ENCODE assay signal across 27 cellular contexts in genomic region chr13:45540864-45541263, GRCh38.
DNase-seq lines count a peak whose midpoint lies in the region; ATAC-seq, FAIRE-seq and TF ChIP-seq lines count a peak whose summit lies in the region.
"Had no signal": no experiment of that assay in that cellular context is flagged by ENCODE, and none has a peak within 500 bp of the region (broad histone marks: within the 10 kb centered on the region; RNA-seq: fewer than 3 reads in every experiment).

No MANE protein-coding gene starts in this region.

- no peaks in the 10 kb centered on the region for H3K79me2 ChIP-seq in HepG2 (ENCODE audit: insufficient read depth, low read length)

- TF ChIP-seq CTCF in HepG2 (CRISPR knock-in tag; IDR thresholded peaks at IDR 0.05) (no peak), right lobe of liver (IDR thresholded peaks at IDR 0.05) (no peak), bronchial epithelial cell (IDR thresholded peaks at IDR 0.05; ENCODE audit: insufficient read depth, low read length, severe bottlenecking) (no peak), epithelial cell of esophagus (IDR thresholded peaks at IDR 0.05; ENCODE audit: insufficient read depth, low read depth, low read length, missing control alignments) (no peak), pancreas (IDR thresholded peaks at IDR 0.05) (no peak)

- no peaks in the 10 kb centered on the region for H3K27me3 ChIP-seq in HepG2 (ENCODE audit: control insufficient read depth in 1 of 2, insufficient read depth in 2 of 2, low read length in 2 of 2)
- H3K27me3 ChIP-seq in right lobe of liver, result no peaks in the 10 kb centered on the region
- H3K27me3 ChIP-seq in bronchial epithelial cell (ENCODE audit: control insufficient read depth, insufficient read depth, low read length), result no peaks in the 10 kb centered on the region
- no peaks in the 10 kb centered on the region for H3K27me3 ChIP-seq in pancreas
- H3K27me3 ChIP-seq: BE2C, BLaER1 had no signal

- WGBS in HepG2 (ENCODE audit: low lambda C conversion rate), result 61% methylated on average over 8 of the region's 10 CpGs
- WGBS in right lobe of liver (ENCODE audit: insufficient coverage, low coverage, low lambda C conversion rate, missing lambda C conversion rate), result 75% methylated on average over 2 of the region's 10 CpGs
- WGBS in pancreas, 2 donors, result 87 to 89% methylated on average over 10 of the region's 10 CpGs

- no peak overlapping the region for H2AFZ ChIP-seq in HepG2 (ENCODE audit: low read length)

- intact Hi-C loops in HepG2 (cut with micrococcal nuclease; ENCODE audit: unreplicated experiment), result no loop called here
- intact Hi-C loops in right lobe of liver (cut with DNase I), result no loop called here
- intact Hi-C loops in pancreas (cut with DNase I), result no loop called here

- CTCF ChIA-PET in HepG2 (lab: Yijun Ruan, JAX; ENCODE audit: low intra/inter-chr PET ratio, low total read pairs), result no interaction called here

- POLR2A ChIA-PET in HepG2 (lab: Yijun Ruan, JAX), result no interaction called here

- H4K20me1 ChIP-seq in HepG2 (ENCODE audit: insufficient read depth, low read length), result no peaks in the 10 kb centered on the region
- H4K20me1 ChIP-seq: BLaER1 had no signal

- in situ Hi-C loops in HepG2 (cut with HindIII; ENCODE audit: extremely low pct_ligation_motif_present, low pct_unique_long_range_greater_than_20kb), result no loop called here

- no peak for FAIRE-seq in HepG2 (lab: Jason Lieb, UNC)
- peak; percentile 23 for FAIRE-seq in bronchial epithelial cell (lab: Jason Lieb, UNC)
- FAIRE-seq in pancreas (lab: Jason Lieb, UNC), result no peak
- FAIRE-seq: A204.1, GM12878, GM12892, GM18507 had no signal

- no peak for DNase-seq in HepG2 (ENCODE audit: low spot score)
- no peak for DNase-seq in right lobe of liver
- DNase-seq in bronchial epithelial cell (ENCODE audit: low read depth), result peak; percentile 36
- peak; percentile 35 for DNase-seq in epithelial cell of esophagus (ENCODE audit: low read depth)
- DNase-seq in SKM-1 (lab: John Stamatoyannopoulos, UW; ENCODE audit: unreplicated experiment), result no peak
- DNase-seq in pancreas, result no peak
- DNase-seq in MV-4-11 (lab: John Stamatoyannopoulos, UW), result no peak
- DNase-seq: 8988T; ACHN; BE2C; C1 segment of cervical spinal cord; CD4-positive, alpha-beta memory T cell; CD4-positive, CD25-positive, alpha-beta regulatory T cell; CD8-positive, alpha-beta memory T cell; COR-L47; DMS 273 treated with DMSO at 0.1 percent for 48 hours; DMS153; DMS53; DMS79; DND-41; EL; GDM1 had no signal

- ATAC-seq in HepG2 (no peak), right lobe of liver (no peak), pancreas (no peak)
- ATAC-seq: GM12878 had no signal

- TF ChIP-seq RAD21 in HepG2 (CRISPR knock-in tag; IDR thresholded peaks at IDR 0.05), result no peak

- no peak overlapping the region for H3K27ac ChIP-seq in HepG2 (ENCODE audit: extremely low read length, insufficient read depth, low read length)
- H3K27ac ChIP-seq in right lobe of liver, result no peak overlapping the region
- H3K27ac ChIP-seq in pancreas, result no peak overlapping the region
- H3K27ac ChIP-seq: BLaER1 had no signal

- no peak overlapping the region for H3K4me2 ChIP-seq in HepG2 (ENCODE audit: low read depth, low read length)
- H3K4me2 ChIP-seq: BLaER1 had no signal

- no peak for TF ChIP-seq EP300 in HepG2 (IDR thresholded peaks at IDR 0.05; ENCODE audit: low read depth in 2 of 2, low read length in 2 of 2)
- TF ChIP-seq EP300 in HepG2 (CRISPR knock-in tag; IDR thresholded peaks at IDR 0.05; ENCODE audit: borderline replicate concordance), result no peak

- H3K9ac ChIP-seq in HepG2 (ENCODE audit: insufficient read depth, low read depth, low read length), result no peak overlapping the region
- H3K9ac ChIP-seq: BLaER1 had no signal

- H3K4me1 ChIP-seq in HepG2 (ENCODE audit: insufficient read depth, low read length) (no peaks in the 10 kb centered on the region), right lobe of liver (no peaks in the 10 kb centered on the region), pancreas (no peaks in the 10 kb centered on the region)

- H3K4me3 ChIP-seq in HepG2 (replicated peaks in 1 of 3; ENCODE audit: insufficient read depth in 1 of 3, low read depth in 2 of 3, low read length in 3 of 3) (no peak overlapping the region), right lobe of liver (no peak overlapping the region), bronchial epithelial cell (ENCODE audit: low read depth, low read length) (no peak overlapping the region), epithelial cell of esophagus (ENCODE audit: low read length) (no peak overlapping the region), pancreas (no peak overlapping the region)
- H3K4me3 ChIP-seq: BLaER1, GM12878 had no signal

- H3K9me3 ChIP-seq in HepG2 (ENCODE audit: low read length), result no peaks in the 10 kb centered on the region
- H3K9me3 ChIP-seq in right lobe of liver, result no peaks in the 10 kb centered on the region
- no peaks in the 10 kb centered on the region for H3K9me3 ChIP-seq in pancreas
- H3K9me3 ChIP-seq: BE2C, BLaER1 had no signal

- TF ChIP-seq POLR2A in HepG2 (IDR thresholded peaks at IDR 0.05; ENCODE audit: insufficient read depth in 1 of 2, low read depth in 2 of 2, low read length in 2 of 2) (no peak), right lobe of liver (IDR thresholded peaks at IDR 0.05) (no peak)

- H3K36me3 ChIP-seq in HepG2 (replicated peaks in 1 of 2; ENCODE audit: control insufficient read depth in 1 of 2, insufficient read depth in 2 of 2, low read length in 2 of 2) (peaks cover 0 to 1% of the 10 kb centered on the region in 2 experiments; a peak in 3 of 5 replicates), right lobe of liver (peaks cover 0 to 9% (median 3%) of the 10 kb centered on the region in 4 donors), bronchial epithelial cell (ENCODE audit: control insufficient read depth, insufficient read depth, low read length) (no peaks in the 10 kb centered on the region), pancreas (peaks cover 0 to 2% (median 2%) of the 10 kb centered on the region in 3 donors)
- H3K36me3 ChIP-seq: BE2C had no signal

- BruUV-seq in HepG2 (replicated peaks; lab: Mats Ljungman, UMichigan), result no TSS peak

TF ChIP-seq in HepG2, 621 proteins besides CTCF, POLR2A, EP300 and RAD21:
- no peak for TF ChIP-seq NFYB (CRISPR knock-in tag; IDR thresholded peaks at IDR 0.05)
- no peak for TF ChIP-seq ATAD3A (CRISPR knock-in tag; IDR thresholded peaks at IDR 0.05)
- no peak for TF ChIP-seq NFE2L2 (IDR thresholded peaks at IDR 0.05; ENCODE audit: low read length)
- no peak for TF ChIP-seq MLXIP (CRISPR knock-in tag; IDR thresholded peaks at IDR 0.05; ENCODE audit: borderline replicate concordance)
- peak; percentile 72 for TF ChIP-seq ZNF629 (CRISPR knock-in tag; conservative IDR thresholded peaks at IDR 0.05)

Comparison
In these comparisons a context has a peak if more than half of its experiments do, and no peak if none do; other contexts are left out.
1. DNase-seq: peak in bronchial epithelial cell (single experiment) and epithelial cell of esophagus (single experiment); none in HepG2 (single experiment), right lobe of liver (0 of 3), SKM-1 (single experiment), pancreas (0 of 6) and MV-4-11 (single experiment).